8 cellular contexts compared by ENCODE assay signal in genomic region chr6:26158581-26159416, GRCh38.
A peak's percentile ranks its signal among the peaks of the same experiment; 100 is the strongest.
DNase-seq lines count a peak whose midpoint lies in the region; ATAC-seq and TF ChIP-seq lines count a peak whose summit lies in the region.

No MANE protein-coding gene starts in this region.

- H3K4me1 ChIP-seq in parathyroid adenoma = peaks cover 14% of the 10 kb centered on the region

- no peaks in the 10 kb centered on the region for H3K9me3 ChIP-seq in parathyroid adenoma (ENCODE audit: control insufficient read depth, low read length)

- DNase-seq in CD1c-positive myeloid dendritic cell (ENCODE audit: extremely low spot score) (peak; percentile 91), HK-2 (ENCODE audit: unreplicated experiment) (peak; percentile 45), RWPE1 (ENCODE audit: low spot score) (no peak), Right ventricle myocardium inferior (ENCODE audit: missing footprints) (peak; percentile 73)
- DNase-seq in activated naive CD4-positive, alpha-beta T cell treated with anti-CD3 and anti-CD28 coated beads, Interleukin-2, amount 50 U/mL, for 16 hours = peak; percentile 41

- peak overlapping the region; percentile 76 for H2AFZ ChIP-seq in parathyroid adenoma

- no peaks in the 10 kb centered on the region for H3K36me3 ChIP-seq in parathyroid adenoma (ENCODE audit: control insufficient read depth, insufficient read depth, low read length)

- H3K9ac ChIP-seq in parathyroid adenoma = peak overlapping the region; percentile 1

- CTCF ChIA-PET in RWPE1 (lab: Yijun Ruan, JAX) = interaction anchor here (0.6 to 1.5 kb wide), 6 partner anchors 9 to 156 kb away, joined by 3 to 7 read pairs (median 4); a partner anchor contains a TSS

- H3K4me2 ChIP-seq in parathyroid adenoma (ENCODE audit: low read length) = peak overlapping the region; percentile 95

- no peak for TF ChIP-seq CTCF in RWPE1 (conservative IDR thresholded peaks at IDR 0.05; ENCODE audit: low read depth)
- TF ChIP-seq CTCF in parathyroid adenoma (IDR thresholded peaks at IDR 0.05) = no peak

- peaks cover 4% of the 10 kb centered on the region for H3K79me2 ChIP-seq in parathyroid adenoma

- POLR2A ChIA-PET in RWPE1 (lab: Yijun Ruan, JAX; ENCODE audit: low non-redundant PET) = interaction anchor here (0.6 to 5.5 kb wide), 11 partner anchors 24 to 143 kb away, joined by 3 to 94 read pairs (median 4); a partner anchor contains a TSS

- no peaks in the 10 kb centered on the region for H3K27me3 ChIP-seq in parathyroid adenoma (ENCODE audit: control insufficient read depth, insufficient read depth, low read length)

- peak overlapping the region; percentile 89 for H3K4me3 ChIP-seq in parathyroid adenoma (ENCODE audit: low read depth, low read length)

- H3K27ac ChIP-seq in RWPE1 (peak overlapping the region; percentile 94), parathyroid adenoma (peak overlapping the region; percentile 96)

- intact Hi-C loops in Right ventricle myocardium inferior (cut with DNase I) = loop anchor here (2.0 to 5.0 kb wide), 3 partner anchors 14 to 974 kb away; a partner anchor contains a TSS

- peak; percentile 26 for ATAC-seq in Right ventricle myocardium inferior
- ATAC-seq in HG02885 (IDR thresholded peaks at IDR 0.05; ENCODE audit: poor library complexity, unreplicated experiment) = no peak
- ATAC-seq in GM18909 (IDR thresholded peaks at IDR 0.05; ENCODE audit: poor library complexity, unreplicated experiment) = no peak
